ENCODE assay signal across 8 cellular contexts in genomic region chr11:47248664-47249377, GRCh38. TPM values are rescaled to one million over a fixed set of nuclear protein-coding genes. Genes with fewer than 3 reads are reported as not detected.
DNase-seq lines count a peak whose midpoint lies in the region; ATAC-seq and TF ChIP-seq lines count a peak whose summit lies in the region.

Gene ACP2, minus strand, starts transcription at chr11:47248814. Its CDS starts 25 bp downstream, at chr11:47248789.

- peaks cover 18 to 28% of the 10 kb centered on the region in 2 donors for H3K4me1 Mint-ChIP-seq in natural killer cell treated with Interleukin-12 subunit alpha and Interleukin-12 subunit beta and Interleukin-15 and Interleukin-18, amount 100 ng/mL, for 72 hours (ENCODE audit: low read depth in 2 of 2)
- H3K4me1 Mint-ChIP-seq in stimulated activated naive CD8-positive, alpha-beta T cell treated with anti-CD3 and anti-CD28 coated beads, Interleukin-15, Interleukin-2, amounts not matched to agents 100 ng/mL and 50 ng/mL, for 24 hours (ENCODE audit: low read depth) = peaks cover 28% of the 10 kb centered on the region

- H3K4me1 ChIP-seq in DOHH2 (ENCODE audit: control insufficient read depth, low read length) = peaks cover 19% of the 10 kb centered on the region

- H3K9me3 ChIP-seq in DOHH2 (ENCODE audit: control insufficient read depth, insufficient read depth, low read length) = no peaks in the 10 kb centered on the region

- no peaks in the 10 kb centered on the region for H3K27me3 Mint-ChIP-seq in natural killer cell treated with Interleukin-12 subunit alpha and Interleukin-12 subunit beta and Interleukin-15 and Interleukin-18, amount 100 ng/mL, for 72 hours
- H3K27me3 Mint-ChIP-seq in stimulated activated naive CD8-positive, alpha-beta T cell treated with anti-CD3 and anti-CD28 coated beads, Interleukin-15, Interleukin-2, amounts not matched to agents 100 ng/mL and 50 ng/mL, for 24 hours = no peaks in the 10 kb centered on the region

- H3F3A ChIP-seq in DOHH2 (ENCODE audit: control insufficient read depth, insufficient read depth) = peaks cover 4% of the 10 kb centered on the region; the same call in 1 of the 2 replicates

- no peaks in the 10 kb centered on the region for H4K20me1 ChIP-seq in DOHH2 (ENCODE audit: control insufficient read depth, insufficient read depth, low read depth, low read length)

- peak; percentile 80 for ATAC-seq in GM21717 (IDR thresholded peaks at IDR 0.05; ENCODE audit: unreplicated experiment)
- ATAC-seq in natural killer cell treated with Interleukin-12 subunit alpha and Interleukin-12 subunit beta and Interleukin-15 and Interleukin-18, amount 100 ng/mL, for 72 hours = peak; percentile 98

- DNase-seq in Jurkat, Clone E6-1 (ENCODE audit: low read depth, low spot score) = peak; percentile 88
- DNase-seq in RKO (ENCODE audit: low spot score) (peak; percentile 92), fibroblast of mammary gland (ENCODE audit: low read depth) (peak; percentile 84)
- DNase-seq in activated T-helper 1 cell treated with anti-CD3 and anti-CD28 coated beads, Interleukin-2, amount 50 U/mL, for 16 hours (ENCODE audit: low read depth in 1 of 2, low spot score in 1 of 2) = peak; percentile 75
- DNase-seq in natural killer cell treated with Interleukin-12 subunit alpha and Interleukin-12 subunit beta and Interleukin-15 and Interleukin-18, amount 100 ng/mL, for 72 hours (ENCODE audit: low spot score) = peak; percentile 87

- H3K4me2 ChIP-seq in DOHH2 (ENCODE audit: low read length) = peak within 1 kb of the TSS; percentile 81

- no peaks in the 10 kb centered on the region for H3K36me3 Mint-ChIP-seq in natural killer cell treated with Interleukin-12 subunit alpha and Interleukin-12 subunit beta and Interleukin-15 and Interleukin-18, amount 100 ng/mL, for 72 hours
- no peaks in the 10 kb centered on the region for H3K36me3 Mint-ChIP-seq in stimulated activated naive CD8-positive, alpha-beta T cell treated with anti-CD3 and anti-CD28 coated beads, Interleukin-15, Interleukin-2, amounts not matched to agents 100 ng/mL and 50 ng/mL, for 24 hours (ENCODE audit: low read depth)

- H3K9me2 ChIP-seq in DOHH2 (replicated peaks; ENCODE audit: control insufficient read depth, low read length) = no peaks in the 10 kb centered on the region

- TF ChIP-seq CTCF in DOHH2 (IDR thresholded peaks at IDR 0.05; ENCODE audit: low read depth, low read length, poor library complexity, severe bottlenecking) (peak; percentile 66), fibroblast of mammary gland (conservative IDR thresholded peaks at IDR 0.05; ENCODE audit: control insufficient read depth, insufficient read depth, low read depth, low read length) (peak; percentile 29)

- peaks cover 30% of the 10 kb centered on the region for H3K79me2 ChIP-seq in DOHH2 (ENCODE audit: control insufficient read depth, low read length)

- no peaks in the 10 kb centered on the region for H3K9me3 Mint-ChIP-seq in natural killer cell treated with Interleukin-12 subunit alpha and Interleukin-12 subunit beta and Interleukin-15 and Interleukin-18, amount 100 ng/mL, for 72 hours
- H3K9me3 Mint-ChIP-seq in stimulated activated naive CD8-positive, alpha-beta T cell treated with anti-CD3 and anti-CD28 coated beads, Interleukin-15, Interleukin-2, amounts not matched to agents 100 ng/mL and 50 ng/mL, for 24 hours = no peaks in the 10 kb centered on the region

- peaks cover 19% of the 10 kb centered on the region for H3K36me3 ChIP-seq in DOHH2 (ENCODE audit: control insufficient read depth, low read length)

- H3K4me3 ChIP-seq in DOHH2 (ENCODE audit: low read length) (peak within 1 kb of the TSS; percentile 95), fibroblast of mammary gland (ENCODE audit: control insufficient read depth, low read depth, low read length) (peak within 1 kb of the TSS; percentile 97)
- peak within 1 kb of the TSS; percentile 98 for H3K4me3 ChIP-seq in Jurkat, Clone E6-1 (ENCODE audit: low read length)

- peak within 1 kb of the TSS; percentile 94 to 99 for H3K27ac Mint-ChIP-seq in natural killer cell treated with Interleukin-12 subunit alpha and Interleukin-12 subunit beta and Interleukin-15 and Interleukin-18, amount 100 ng/mL, for 72 hours
- H3K27ac Mint-ChIP-seq in stimulated activated naive CD8-positive, alpha-beta T cell treated with anti-CD3 and anti-CD28 coated beads, Interleukin-15, Interleukin-2, amounts not matched to agents 100 ng/mL and 50 ng/mL, for 24 hours = peak within 1 kb of the TSS; percentile 97

- H3K4me3 Mint-ChIP-seq in natural killer cell treated with Interleukin-12 subunit alpha and Interleukin-12 subunit beta and Interleukin-15 and Interleukin-18, amount 100 ng/mL, for 72 hours = peak within 1 kb of the TSS; percentile 96
- H3K4me3 Mint-ChIP-seq in stimulated activated naive CD8-positive, alpha-beta T cell treated with anti-CD3 and anti-CD28 coated beads, Interleukin-15, Interleukin-2, amounts not matched to agents 100 ng/mL and 50 ng/mL, for 24 hours = peak within 1 kb of the TSS; percentile 96

- H3K27ac ChIP-seq in DOHH2 (ENCODE audit: low read depth, low read length) = peak within 1 kb of the TSS; percentile 45

- no peaks in the 10 kb centered on the region for H3K27me3 ChIP-seq in DOHH2 (ENCODE audit: control insufficient read depth, low read length)

RNA-seq across cellular contexts. Expression of gene ACP2, which starts in this region (rescaled TPM):
- polyA plus RNA-seq in Jurkat, Clone E6-1 (2012; ENCODE audit: insufficient read depth, insufficient read length) = 21.7 TPM
- 10 to 100 TPM; 27.3 to 33.3 TPM for total RNA-seq in natural killer cell treated with Interleukin-12 subunit alpha and Interleukin-12 subunit beta and Interleukin-15 and Interleukin-18, amount 100 ng/mL, for 72 hours

Comparison
In these comparisons a context has a peak if more than half of its experiments do, and no peak if none do; other contexts are left out.
1. Peak in every context shown above with its lines: DNase-seq, ATAC-seq, H3K4me3 ChIP-seq and H3K27ac ChIP-seq.